ENCODE assay signal across 10 cellular contexts in the genomic region with DNA sequence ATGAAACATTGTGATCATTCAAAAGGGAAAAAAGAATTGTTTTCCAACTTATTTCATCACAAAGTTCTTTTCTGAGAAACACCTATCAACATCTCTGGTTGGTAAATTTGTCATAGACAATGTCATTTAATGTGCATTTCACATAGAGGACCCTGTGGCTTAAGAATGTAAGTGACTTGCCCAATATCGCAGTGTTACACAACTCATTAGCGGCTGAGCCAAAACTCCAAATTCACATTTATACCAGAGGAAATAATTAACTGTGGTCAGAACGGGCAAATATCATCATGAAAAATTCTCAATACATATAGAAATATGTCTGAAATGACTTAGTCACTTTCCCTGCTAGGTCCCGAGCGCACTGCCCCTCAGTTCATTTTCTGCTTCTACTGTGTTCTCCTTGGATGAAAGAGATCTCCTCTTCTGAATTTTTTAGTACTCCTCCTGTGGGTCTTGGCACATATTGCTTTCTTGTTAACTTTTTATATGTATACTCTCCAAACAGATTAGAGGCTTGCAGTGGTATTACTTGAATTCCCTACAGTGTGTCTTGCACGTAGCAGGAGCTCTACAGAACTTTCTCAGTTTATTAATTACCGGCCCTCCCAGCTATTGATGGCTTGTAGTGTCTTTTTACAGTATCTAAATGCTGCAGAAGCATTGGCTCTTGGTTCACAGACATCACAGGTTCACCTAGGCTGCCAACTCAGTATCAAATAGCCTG. TPM values are rescaled to one million over a fixed set of nuclear protein-coding genes. Genes with fewer than 3 reads are reported as not detected.
"Had no signal": no experiment of that assay in that cellular context is flagged by ENCODE, and none has a peak within 500 bp of the region (broad histone marks: within the 10 kb centered on the region; RNA-seq: fewer than 3 reads in every experiment).

No MANE protein-coding gene starts in this region.

- H3K36me3 ChIP-seq: heart left ventricle had no signal

- H3K4me1 ChIP-seq: testis had no signal

- H3K27me3 ChIP-seq: heart left ventricle, testis had no signal

- H3K4me3 ChIP-seq: heart left ventricle, testis had no signal

- H3K27ac ChIP-seq: heart left ventricle, testis had no signal

- DNase-seq: activated CD4-positive, alpha-beta memory T cell treated with anti-CD3 and anti-CD28 coated beads for 36 hours; activated effector memory CD4-positive, alpha-beta T cell treated with anti-CD3 and anti-CD28 coated beads, Interleukin-2, amount 50 U/mL, for 16 hours; activated naive CD8-positive, alpha-beta T cell treated with anti-CD3 and anti-CD28 coated beads for 36 hours; activated T-cell treated with anti-CD3 and anti-CD28 coated beads, Interleukin-2, amount 50 U/mL, for 4 hours; anterior cingulate cortex; heart left ventricle; stimulated activated CD4-positive, alpha-beta T cell treated with anti-CD3 and anti-CD28 coated beads, Interleukin-4, amount 100 ng/mL, for 24 hours; T-helper 9 cell; testis had no signal

- ATAC-seq: activated T-cell treated with anti-CD3 and anti-CD28 coated beads, Interleukin-2, amount 50 U/mL, for 4 hours; heart left ventricle; natural killer cell treated with Interleukin-12 subunit alpha and Interleukin-12 subunit beta and Interleukin-15 and Interleukin-18, amount 100 ng/mL, for 72 hours had no signal

- H3K9me3 ChIP-seq: heart left ventricle, testis had no signal

RNA-seq across cellular contexts. Expression of a gene that starts 33.1 kb away (rescaled TPM):
- total RNA-seq: natural killer cell treated with Interleukin-12 subunit alpha and Interleukin-12 subunit beta and Interleukin-15 and Interleukin-18, amount 100 ng/mL, for 72 hours had no signal

RNA-seq across cellular contexts. Expression of a gene that starts 33.5 kb away (rescaled TPM):
- total RNA-seq: activated CD4-positive, alpha-beta memory T cell treated with anti-CD3 and anti-CD28 coated beads for 36 hours; activated naive CD8-positive, alpha-beta T cell treated with anti-CD3 and anti-CD28 coated beads for 36 hours; natural killer cell treated with Interleukin-12 subunit alpha and Interleukin-12 subunit beta and Interleukin-15 and Interleukin-18, amount 100 ng/mL, for 72 hours had no signal
